ENCODE assay signal across 14 cellular contexts in genomic region chr5:176784218-176785165, GRCh38. TPM values are rescaled to one million over a fixed set of nuclear protein-coding genes. Genes with fewer than 3 reads are reported as not detected.
DNase-seq lines count a peak whose midpoint lies in the region; ATAC-seq, FAIRE-seq and TF ChIP-seq lines count a peak whose summit lies in the region.
"Had no signal": no experiment of that assay in that cellular context is flagged by ENCODE, and none has a peak within 500 bp of the region (broad histone marks: within the 10 kb centered on the region; RNA-seq: fewer than 3 reads in every experiment).

No MANE protein-coding gene starts in this region.

- peak overlapping the region; percentile 68 for H3K27ac ChIP-seq in HUES48 (ENCODE audit: low read depth, low read length)
- no peak overlapping the region for H3K27ac ChIP-seq in astrocyte (ENCODE audit: low read depth, low read length)
- no peak overlapping the region for H3K27ac ChIP-seq in lower lobe of right lung
- no peak overlapping the region for H3K27ac ChIP-seq in right atrium auricular region
- H3K27ac ChIP-seq: C4-2B, right lobe of liver had no signal

- intact Hi-C loops in Caco-2 (cut with micrococcal nuclease; ENCODE audit: unreplicated experiment) (no loop called here), lower lobe of right lung (cut with DNase I) (no loop called here)

- H3K4me1 ChIP-seq in HUES48 (ENCODE audit: control insufficient read depth, insufficient read depth, low read length) (peaks cover 20% of the 10 kb centered on the region), astrocyte (ENCODE audit: insufficient read depth, low read length) (peaks cover 6% of the 10 kb centered on the region), Caco-2 (no peaks in the 10 kb centered on the region), lower lobe of right lung (peaks cover 14% of the 10 kb centered on the region), right atrium auricular region (peaks cover 0 to 10% of the 10 kb centered on the region in 2 donors)
- H3K4me1 ChIP-seq: right lobe of liver had no signal

- H3K4me1 Mint-ChIP-seq in astrocyte (ENCODE audit: low read depth, unreplicated experiment) (peaks cover 26% of the 10 kb centered on the region), Caco-2 (ENCODE audit: low read depth, unreplicated experiment) (no peaks in the 10 kb centered on the region)

- H3K4me3 ChIP-seq in HUES48 (ENCODE audit: low read depth, low read length): no peak overlapping the region
- no peak overlapping the region for H3K4me3 ChIP-seq in astrocyte (ENCODE audit: insufficient read depth, low read depth, low read length)
- no peak overlapping the region for H3K4me3 ChIP-seq in Caco-2 (ENCODE audit: low read depth, low read length)
- no peak overlapping the region for H3K4me3 ChIP-seq in lower lobe of right lung
- H3K4me3 ChIP-seq in right atrium auricular region: no peak overlapping the region
- H3K4me3 ChIP-seq: right lobe of liver had no signal

- H3K4me3 Mint-ChIP-seq in astrocyte (ENCODE audit: unreplicated experiment) (no peak overlapping the region), Caco-2 (ENCODE audit: unreplicated experiment) (no peak overlapping the region)
- H3K4me3 Mint-ChIP-seq: activated naive CD4-positive, alpha-beta T cell treated with anti-CD3 and anti-CD28 coated beads, Interleukin-2, amount 10 ng/mL, durations not matched to agents 7 days and 5 days; stimulated activated naive CD8-positive, alpha-beta T cell treated with anti-CD3 and anti-CD28 coated beads, Interleukin-15, Interleukin-2, amounts not matched to agents 100 ng/mL and 50 ng/mL, for 24 hours had no signal

- H3K27me3 ChIP-seq in HUES48 (ENCODE audit: control insufficient read depth, insufficient read depth, low read length): no peaks in the 10 kb centered on the region
- H3K27me3 ChIP-seq in astrocyte (ENCODE audit: insufficient read depth, low read length): peaks cover 45% of the 10 kb centered on the region
- no peaks in the 10 kb centered on the region; the same call in none of the 2 replicates for H3K27me3 ChIP-seq in Caco-2 (replicated peaks; ENCODE audit: control insufficient read depth, insufficient read depth, low read length)
- peaks cover 56% of the 10 kb centered on the region for H3K27me3 ChIP-seq in lower lobe of right lung (ENCODE audit: low read depth)
- no peaks in the 10 kb centered on the region for H3K27me3 ChIP-seq in right atrium auricular region
- H3K27me3 ChIP-seq: right lobe of liver had no signal

- no peak for ATAC-seq in GM21723 (IDR thresholded peaks at IDR 0.05; ENCODE audit: unreplicated experiment)
- ATAC-seq in lower lobe of right lung: no peak

- POLR2A ChIA-PET in Caco-2 (lab: Charles Lee): no interaction called here

- peak overlapping the region; percentile 64 for H3K4me2 ChIP-seq in astrocyte (ENCODE audit: low read length)

- H3K27me3 Mint-ChIP-seq in astrocyte (ENCODE audit: low read depth, unreplicated experiment): peaks cover 23% of the 10 kb centered on the region
- peaks cover 14% of the 10 kb centered on the region for H3K27me3 Mint-ChIP-seq in Caco-2 (ENCODE audit: insufficient read depth, unreplicated experiment)

- FAIRE-seq in astrocyte (lab: Jason Lieb, UNC): no peak

- H4K20me1 ChIP-seq in astrocyte (ENCODE audit: insufficient read depth, low read length): no peaks in the 10 kb centered on the region

- TF ChIP-seq CTCF in astrocyte (IDR thresholded peaks at IDR 0.05; ENCODE audit: insufficient read depth, low read depth, low read length) (no peak), Caco-2 (IDR thresholded peaks at IDR 0.05; ENCODE audit: insufficient read depth in 1 of 2, low read depth in 1 of 2, low read length in 1 of 2, severe bottlenecking in 1 of 2, unreplicated experiment in 1 of 2) (no peak), lower lobe of right lung (IDR thresholded peaks at IDR 0.05) (no peak), right atrium auricular region (IDR thresholded peaks at IDR 0.05) (no peak)

- no TSS peak for BruUV-seq in Caco-2 (replicated peaks; lab: Mats Ljungman, UMichigan)

- no peak overlapping the region for H3K9ac ChIP-seq in HUES48 (ENCODE audit: low read depth, low read length)
- no peak overlapping the region for H3K9ac ChIP-seq in astrocyte (ENCODE audit: low read length)

- DNase-seq in AG08395 (ENCODE audit: low spot score) (peak; percentile 75), astrocyte (ENCODE audit: low read depth) (peak; percentile 82), iris pigment epithelial cell (ENCODE audit: low read depth) (peak; percentile 93), Caco-2 (no peak), lower lobe of right lung (no peak), right atrium auricular region (ENCODE audit: low spot score) (no peak)
- DNase-seq: activated naive CD4-positive, alpha-beta T cell treated with anti-CD3 and anti-CD28 coated beads, Interleukin-2, amount 10 ng/mL, durations not matched to agents 7 days and 5 days; hippocampal formation; T-helper 9 cell had no signal

- CTCF ChIA-PET in Caco-2 (lab: Charles Lee): interaction anchor here (0.7 kb wide), 1 partner anchor 124 kb away, joined by 3 read pairs; no protein-coding TSS in a partner anchor

- H3K9me3 Mint-ChIP-seq in astrocyte (ENCODE audit: unreplicated experiment) (peaks cover 3% of the 10 kb centered on the region), Caco-2 (ENCODE audit: unreplicated experiment) (no peaks in the 10 kb centered on the region)
- H3K9me3 Mint-ChIP-seq: activated naive CD4-positive, alpha-beta T cell treated with anti-CD3 and anti-CD28 coated beads, Interleukin-2, amount 10 ng/mL, durations not matched to agents 7 days and 5 days; stimulated activated naive CD8-positive, alpha-beta T cell treated with anti-CD3 and anti-CD28 coated beads, Interleukin-15, Interleukin-2, amounts not matched to agents 100 ng/mL and 50 ng/mL, for 24 hours had no signal

- H3K36me3 Mint-ChIP-seq in astrocyte (ENCODE audit: low read depth, unreplicated experiment) (peaks cover 4% of the 10 kb centered on the region), Caco-2 (ENCODE audit: insufficient read depth, unreplicated experiment) (no peaks in the 10 kb centered on the region)
- H3K36me3 Mint-ChIP-seq: activated naive CD4-positive, alpha-beta T cell treated with anti-CD3 and anti-CD28 coated beads, Interleukin-2, amount 10 ng/mL, durations not matched to agents 7 days and 5 days had no signal

- H3K79me2 ChIP-seq in astrocyte (ENCODE audit: insufficient read depth, low read length): no peaks in the 10 kb centered on the region

- H3K9me3 ChIP-seq in HUES48 (ENCODE audit: control insufficient read depth, insufficient read depth, low read length) (no peaks in the 10 kb centered on the region), astrocyte (ENCODE audit: insufficient read depth, low read depth, low read length) (no peaks in the 10 kb centered on the region), Caco-2 (no peaks in the 10 kb centered on the region), lower lobe of right lung (no peaks in the 10 kb centered on the region), right atrium auricular region (no peaks in the 10 kb centered on the region)
- H3K9me3 ChIP-seq: right lobe of liver had no signal

- H3K27ac Mint-ChIP-seq in astrocyte (ENCODE audit: unreplicated experiment) (peak overlapping the region; percentile 94), Caco-2 (ENCODE audit: unreplicated experiment) (no peak overlapping the region)
- H3K27ac Mint-ChIP-seq: activated naive CD4-positive, alpha-beta T cell treated with anti-CD3 and anti-CD28 coated beads, Interleukin-2, amount 10 ng/mL, durations not matched to agents 7 days and 5 days; stimulated activated naive CD8-positive, alpha-beta T cell treated with anti-CD3 and anti-CD28 coated beads, Interleukin-15, Interleukin-2, amounts not matched to agents 100 ng/mL and 50 ng/mL, for 24 hours had no signal

- H3K36me3 ChIP-seq in HUES48 (ENCODE audit: control insufficient read depth, insufficient read depth, low read length) (no peaks in the 10 kb centered on the region), astrocyte (ENCODE audit: insufficient read depth, low read length) (no peaks in the 10 kb centered on the region), Caco-2 (ENCODE audit: control insufficient read depth, insufficient read depth, low read length) (no peaks in the 10 kb centered on the region), lower lobe of right lung (no peaks in the 10 kb centered on the region), right atrium auricular region (no peaks in the 10 kb centered on the region)
- H3K36me3 ChIP-seq: right lobe of liver had no signal

- H2AFZ ChIP-seq in astrocyte (ENCODE audit: low read depth, low read length): peak overlapping the region; percentile 39

RNA-seq across cellular contexts. Expression of gene UNC5A, which starts 25.9 kb away (rescaled TPM):
- total RNA-seq in astrocyte (0.67 and 0.70 TPM in 2 replicates), Caco-2 (2022) (0.14 TPM in 1 of 2 replicates, not detected in the other), lower lobe of right lung (0.21 TPM), right atrium auricular region (not detected)
- total RNA-seq: right lobe of liver had no signal

Comparison
In these comparisons a context has a peak if more than half of its experiments do, and no peak if none do; other contexts are left out.
1. DNase-seq: peak in AG08395 (single experiment), astrocyte (single experiment) and iris pigment epithelial cell (single experiment); none in Caco-2 (0 of 2), lower lobe of right lung (single experiment) and right atrium auricular region (single experiment).